ENCODE assay signal across 8 cellular contexts in the genomic region with DNA sequence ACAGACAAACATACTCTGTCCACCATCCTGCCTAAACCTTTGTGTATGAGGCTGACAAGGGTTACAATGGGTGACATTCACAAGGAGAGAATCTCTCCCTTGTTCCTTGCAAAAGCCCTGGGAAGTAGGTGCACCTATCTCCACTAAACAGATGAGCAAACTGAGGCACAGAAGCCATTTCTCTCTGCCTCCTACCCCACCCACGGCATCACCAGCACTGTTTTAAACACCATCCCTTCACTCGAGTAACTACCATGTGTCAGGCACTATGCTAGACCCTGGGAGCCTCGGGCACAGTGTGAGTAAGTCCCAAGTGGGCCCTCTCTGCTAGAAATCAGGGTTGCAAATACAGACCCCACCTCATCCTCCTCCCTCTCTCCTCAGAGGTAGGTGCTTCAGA. TPM values are rescaled to one million over a fixed set of nuclear protein-coding genes. Genes with fewer than 3 reads are reported as not detected.
DNase-seq lines count a peak whose midpoint lies in the region; ATAC-seq and TF ChIP-seq lines count a peak whose summit lies in the region.

No MANE protein-coding gene starts in this region.

- no peaks in the 10 kb centered on the region for H3K9me3 Mint-ChIP-seq in CD4-positive, alpha-beta T cell
- no peaks in the 10 kb centered on the region for H3K9me3 Mint-ChIP-seq in effector memory CD8-positive, alpha-beta T cell

- no peak for ATAC-seq in CD4-positive, alpha-beta T cell (ENCODE audit: poor library complexity)
- ATAC-seq in effector memory CD8-positive, alpha-beta T cell (replicated peaks) = no peak
- ATAC-seq in HG02642 (IDR thresholded peaks at IDR 0.05; ENCODE audit: poor library complexity, unreplicated experiment) (no peak), GM18519 (IDR thresholded peaks at IDR 0.05; ENCODE audit: low FRiP score, unreplicated experiment) (no peak)

- H2AFZ ChIP-seq in neural cell (ENCODE audit: low read depth, low read length) = no peak overlapping the region

- H3K79me2 ChIP-seq in neural cell (replicated peaks; ENCODE audit: insufficient read depth, low read length) = peaks cover 40% of the 10 kb centered on the region

- no peaks in the 10 kb centered on the region for H3K27me3 ChIP-seq in CD4-positive, alpha-beta T cell (ENCODE audit: control insufficient read depth, insufficient read depth, low read length)
- no peaks in the 10 kb centered on the region for H3K27me3 ChIP-seq in neural cell (ENCODE audit: insufficient read depth, low read depth, low read length)

- no peaks in the 10 kb centered on the region for H3K27me3 Mint-ChIP-seq in CD4-positive, alpha-beta T cell
- no peaks in the 10 kb centered on the region for H3K27me3 Mint-ChIP-seq in effector memory CD8-positive, alpha-beta T cell

- H3K4me3 ChIP-seq in neural cell (ENCODE audit: low read length) = peak overlapping the region; percentile 95

- POLR2A ChIA-PET in CD4-positive, alpha-beta T cell (lab: Charles Lee) = no interaction called here

- peak overlapping the region; percentile 99 for H3K4me2 ChIP-seq in neural cell (ENCODE audit: low read length)

- H3K27ac Mint-ChIP-seq in CD4-positive, alpha-beta T cell = peak overlapping the region; percentile 92
- peak overlapping the region; percentile 95 to 97 for H3K27ac Mint-ChIP-seq in effector memory CD8-positive, alpha-beta T cell

- H3K9me3 ChIP-seq in CD4-positive, alpha-beta T cell (ENCODE audit: control insufficient read depth, low read length) = no peaks in the 10 kb centered on the region
- no peaks in the 10 kb centered on the region for H3K9me3 ChIP-seq in neural cell (ENCODE audit: low read length)

- H3F3A ChIP-seq in neural cell (ENCODE audit: insufficient read depth, low read length, poor library complexity, severe bottlenecking) = no peaks in the 10 kb centered on the region

- H3K4me1 Mint-ChIP-seq in CD4-positive, alpha-beta T cell (ENCODE audit: low read depth) = peaks cover 60% of the 10 kb centered on the region
- H3K4me1 Mint-ChIP-seq in effector memory CD8-positive, alpha-beta T cell (ENCODE audit: low read depth in 2 of 2) = peaks cover 46 to 53% of the 10 kb centered on the region in 2 donors

- no peaks in the 10 kb centered on the region for H4K20me1 ChIP-seq in neural cell (ENCODE audit: insufficient read depth)

- H3K9me2 ChIP-seq in neural cell (ENCODE audit: insufficient read depth, low read length) = no peaks in the 10 kb centered on the region

- DNase-seq in CD4-positive, alpha-beta T cell = no peak
- DNase-seq in MV-4-11 (lab: John Stamatoyannopoulos, UW) (peak; percentile 2), Ammon's horn (ENCODE audit: low spot score) (no peak), NCI-H2081 (lab: John Stamatoyannopoulos, UW) (no peak)
- no peak for DNase-seq in effector memory CD8-positive, alpha-beta T cell

- peaks cover 51% of the 10 kb centered on the region for H3K36me3 Mint-ChIP-seq in CD4-positive, alpha-beta T cell (ENCODE audit: low read depth)
- peaks cover 31% of the 10 kb centered on the region for H3K36me3 Mint-ChIP-seq in effector memory CD8-positive, alpha-beta T cell (ENCODE audit: insufficient read depth)

- no peak for TF ChIP-seq RAD21 in neural cell (conservative IDR thresholded peaks at IDR 0.05)

- no peak overlapping the region for H3K27ac ChIP-seq in CD4-positive, alpha-beta T cell (ENCODE audit: low read depth, low read length)
- H3K27ac ChIP-seq in neural cell (ENCODE audit: low read length) = no peak overlapping the region

- no peak for TF ChIP-seq EP300 in neural cell (conservative IDR thresholded peaks at IDR 0.05; ENCODE audit: poor library complexity, severe bottlenecking)

- intact Hi-C loops in CD4-positive, alpha-beta T cell (cut with DNase I, micrococcal nuclease) = no loop called here

- H3K9ac ChIP-seq in neural cell (ENCODE audit: low read length) = peak overlapping the region; percentile 92

- H3K36me3 ChIP-seq in neural cell (ENCODE audit: insufficient read depth, low read length) = no peaks in the 10 kb centered on the region

- TF ChIP-seq CTCF in CD4-positive, alpha-beta T cell (IDR thresholded peaks at IDR 0.05) = no peak
- no peak for TF ChIP-seq CTCF in neural cell (IDR thresholded peaks at IDR 0.05; ENCODE audit: poor library complexity, severe bottlenecking)

- peak overlapping the region; percentile 98 for H3K4me3 Mint-ChIP-seq in CD4-positive, alpha-beta T cell
- H3K4me3 Mint-ChIP-seq in effector memory CD8-positive, alpha-beta T cell = peak overlapping the region; percentile 92 to 99

- CTCF ChIA-PET in CD4-positive, alpha-beta T cell (lab: Charles Lee) = no interaction called here

TF ChIP-seq in neural cell, 6 proteins besides CTCF, POLR2A, EP300 and RAD21:
- no peak for TF ChIP-seq TAF1 (IDR thresholded peaks at IDR 0.05; ENCODE audit: low read depth)
- TF ChIP-seq MXI1 (conservative IDR thresholded peaks at IDR 0.05; ENCODE audit: poor library complexity, severe bottlenecking) = no peak
- no peak for TF ChIP-seq POLR2AphosphoS5 (IDR thresholded peaks at IDR 0.05)
- TF ChIP-seq SMC3 (conservative IDR thresholded peaks at IDR 0.05; ENCODE audit: poor library complexity) = no peak
- TF ChIP-seq EZH2 (IDR thresholded peaks at IDR 0.05; ENCODE audit: borderline replicate concordance, insufficient read depth, low read length, poor library complexity, severe bottlenecking) = no peak
- TF ChIP-seq, protein P1, sequence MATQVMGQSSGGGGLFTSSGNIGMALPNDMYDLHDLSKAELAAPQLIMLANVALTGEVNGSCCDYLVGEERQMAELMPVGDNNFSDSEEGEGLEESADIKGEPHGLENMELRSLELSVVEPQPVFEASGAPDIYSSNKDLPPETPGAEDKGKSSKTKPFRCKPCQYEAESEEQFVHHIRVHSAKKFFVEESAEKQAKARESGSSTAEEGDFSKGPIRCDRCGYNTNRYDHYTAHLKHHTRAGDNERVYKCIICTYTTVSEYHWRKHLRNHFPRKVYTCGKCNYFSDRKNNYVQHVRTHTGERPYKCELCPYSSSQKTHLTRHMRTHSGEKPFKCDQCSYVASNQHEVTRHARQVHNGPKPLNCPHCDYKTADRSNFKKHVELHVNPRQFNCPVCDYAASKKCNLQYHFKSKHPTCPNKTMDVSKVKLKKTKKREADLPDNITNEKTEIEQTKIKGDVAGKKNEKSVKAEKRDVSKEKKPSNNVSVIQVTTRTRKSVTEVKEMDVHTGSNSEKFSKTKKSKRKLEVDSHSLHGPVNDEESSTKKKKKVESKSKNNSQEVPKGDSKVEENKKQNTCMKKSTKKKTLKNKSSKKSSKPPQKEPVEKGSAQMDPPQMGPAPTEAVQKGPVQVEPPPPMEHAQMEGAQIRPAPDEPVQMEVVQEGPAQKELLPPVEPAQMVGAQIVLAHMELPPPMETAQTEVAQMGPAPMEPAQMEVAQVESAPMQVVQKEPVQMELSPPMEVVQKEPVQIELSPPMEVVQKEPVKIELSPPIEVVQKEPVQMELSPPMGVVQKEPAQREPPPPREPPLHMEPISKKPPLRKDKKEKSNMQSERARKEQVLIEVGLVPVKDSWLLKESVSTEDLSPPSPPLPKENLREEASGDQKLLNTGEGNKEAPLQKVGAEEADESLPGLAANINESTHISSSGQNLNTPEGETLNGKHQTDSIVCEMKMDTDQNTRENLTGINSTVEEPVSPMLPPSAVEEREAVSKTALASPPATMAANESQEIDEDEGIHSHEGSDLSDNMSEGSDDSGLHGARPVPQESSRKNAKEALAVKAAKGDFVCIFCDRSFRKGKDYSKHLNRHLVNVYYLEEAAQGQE (IDR thresholded peaks at IDR 0.05; ENCODE audit: borderline replicate concordance) = no peak

RNA-seq across cellular contexts. Expression of a gene that starts 0.9 kb away (rescaled TPM):
- total RNA-seq in CD4-positive, alpha-beta T cell = 10 to 100 TPM; 13.8 to 13.9 TPM
- polyA plus RNA-seq in neural cell = 10.0 and 14.7 TPM in 2 replicates
- polyA minus RNA-seq in neural cell = 8.8 and 9.7 TPM in 2 replicates

RNA-seq across cellular contexts. Expression of a gene that starts 1.0 kb away (rescaled TPM):
- total RNA-seq in CD4-positive, alpha-beta T cell = 1 to 10 TPM; 6.6 to 8.8 TPM
- polyA plus RNA-seq in neural cell = 16.3 and 16.5 TPM in 2 replicates
- polyA minus RNA-seq in neural cell = 27.2 and 27.8 TPM in 2 replicates

RNA-seq across cellular contexts. Expression of a gene that starts 41.0 kb away (rescaled TPM):
- total RNA-seq in CD4-positive, alpha-beta T cell = 1 to 10 TPM; 6.0 to 6.9 TPM
- 82.3 and 93.6 TPM in 2 replicates for polyA plus RNA-seq in neural cell
- polyA minus RNA-seq in neural cell = 44.9 and 47.0 TPM in 2 replicates
